ENCODE assay signal across 24 cellular contexts in genomic region chr1:70386121-70386520, GRCh38. TPM values are rescaled to one million over a fixed set of nuclear protein-coding genes. Genes with fewer than 3 reads are reported as not detected.
DNase-seq lines count a peak whose midpoint lies in the region; ATAC-seq, FAIRE-seq and TF ChIP-seq lines count a peak whose summit lies in the region.
"Had no signal": no experiment of that assay in that cellular context is flagged by ENCODE, and none has a peak within 500 bp of the region (broad histone marks: within the 10 kb centered on the region; RNA-seq: fewer than 3 reads in every experiment).

No MANE protein-coding gene starts in this region.

- peak overlapping the region; percentile 83 for H3K27ac ChIP-seq in PC-3 (ENCODE audit: low read length)
- no peak overlapping the region for H3K27ac ChIP-seq in keratinocyte (ENCODE audit: control insufficient read depth, insufficient read depth, low read length)
- H3K27ac ChIP-seq in kidney (ENCODE audit: low read depth in 2 of 2, low read length in 2 of 2) = no peak overlapping the region
- H3K27ac ChIP-seq: BLaER1 had no signal

- DNase-seq in DMS53 treated with DMSO at 0.1 percent for 48 hours (lab: John Stamatoyannopoulos, UW; ENCODE audit: unreplicated experiment) (peak; percentile 52), PC-3 (peak; percentile 87), keratinocyte (ENCODE audit: low read depth, low spot score) (no peak), medulla oblongata (ENCODE audit: extremely low spot score) (no peak), kidney (no peak)
- DNase-seq in activated CD4-positive, alpha-beta T cell treated with anti-CD3 and anti-CD28 coated beads for 4 hours = no peak
- DNase-seq: 8988T; ACHN; BE2C; C1 segment of cervical spinal cord; CD4-positive, alpha-beta memory T cell; CD4-positive, CD25-positive, alpha-beta regulatory T cell; CD8-positive, alpha-beta memory T cell; COR-L47; DMS 273 treated with DMSO at 0.1 percent for 48 hours; DMS153; DMS79; DND-41; EL; GF-D8 had no signal

- no peaks in the 10 kb centered on the region for H3F3A ChIP-seq in PC-3 (ENCODE audit: low read length, unreplicated experiment)

- no peaks in the 10 kb centered on the region for H3K27me3 ChIP-seq in PC-3 (ENCODE audit: low read length)
- no peaks in the 10 kb centered on the region for H3K27me3 ChIP-seq in keratinocyte (ENCODE audit: control insufficient read depth, extremely low read depth, insufficient read depth, low read length)
- H3K27me3 ChIP-seq: BE2C, BLaER1 had no signal

- H3K4me3 ChIP-seq in PC-3 (ENCODE audit: low read length) (no peak overlapping the region), keratinocyte (ENCODE audit: control insufficient read depth in 2 of 3, extremely low read depth in 1 of 3, insufficient read depth in 2 of 3, low read depth in 1 of 3, low read length in 3 of 3) (no peak overlapping the region), kidney (ENCODE audit: low read length in 2 of 2) (no peak overlapping the region)
- H3K4me3 ChIP-seq: BLaER1 had no signal

- H2AFZ ChIP-seq in PC-3 (ENCODE audit: low read length) (no peak overlapping the region), keratinocyte (ENCODE audit: control insufficient read depth, low read length) (no peak overlapping the region)

- peak; percentile 82 for ATAC-seq in PC-3
- no peak for ATAC-seq in HG03439 (IDR thresholded peaks at IDR 0.05; ENCODE audit: unreplicated experiment)

- H3K4me2 ChIP-seq in PC-3 (ENCODE audit: low read length) (peak overlapping the region; percentile 52), keratinocyte (ENCODE audit: control insufficient read depth, extremely low read depth, insufficient read depth, low read depth, low read length) (no peak overlapping the region)
- H3K4me2 ChIP-seq: BLaER1 had no signal

- H3K9me1 ChIP-seq in keratinocyte (ENCODE audit: control insufficient read depth, extremely low read depth, insufficient read depth, low read length) = no peaks in the 10 kb centered on the region

- CTCF ChIA-PET in PC-3 (lab: Charles Lee) = no interaction called here

- POLR2A ChIA-PET in PC-3 (lab: Charles Lee; ENCODE audit: unreplicated experiment) = no interaction called here

- H3K9ac ChIP-seq in PC-3 (ENCODE audit: low read length) (peak overlapping the region; percentile 45; the same call in 1 of the 2 replicates), keratinocyte (ENCODE audit: control insufficient read depth, extremely low read depth, insufficient read depth, low read length) (no peak overlapping the region), kidney (ENCODE audit: low read length in 2 of 2) (no peak overlapping the region)
- H3K9ac ChIP-seq: BLaER1 had no signal

- H3K79me2 ChIP-seq in PC-3 (ENCODE audit: low read length) (no peaks in the 10 kb centered on the region), keratinocyte (ENCODE audit: control insufficient read depth, insufficient read depth, low read length) (no peaks in the 10 kb centered on the region)

- BruUV-seq in PC-3 (replicated peaks; lab: Mats Ljungman, UMichigan) = no TSS peak

- H3K9me3 ChIP-seq in PC-3 (ENCODE audit: low read length) (no peaks in the 10 kb centered on the region), keratinocyte (ENCODE audit: control insufficient read depth, low read depth, low read length) (no peaks in the 10 kb centered on the region), kidney (ENCODE audit: control insufficient read depth in 1 of 2, low read length in 2 of 2) (no peaks in the 10 kb centered on the region)
- H3K9me3 ChIP-seq: BE2C, BLaER1 had no signal

- no peak for TF ChIP-seq CTCF in PC-3 (conservative IDR thresholded peaks at IDR 0.05; ENCODE audit: low read depth, low read length)
- TF ChIP-seq CTCF in keratinocyte (optimal IDR thresholded peaks at IDR 0.05 in 1 of 3, IDR thresholded peaks at IDR 0.05 in 1 of 3, conservative IDR thresholded peaks at IDR 0.05 in 1 of 3; ENCODE audit: extremely low read depth in 1 of 3, insufficient read depth in 2 of 3, low read length in 3 of 3) = no peak
- TF ChIP-seq CTCF in kidney (IDR thresholded peaks at IDR 0.05; ENCODE audit: borderline replicate concordance, extremely low read depth, insufficient read depth) = no peak

- no peaks in the 10 kb centered on the region for H3K9me2 ChIP-seq in PC-3 (replicated peaks; ENCODE audit: low read length)

- intact Hi-C loops in PC-3 (cut with micrococcal nuclease) (loop anchor here (2.0 kb wide), 2 partner anchors 27 to 43 kb away; no protein-coding TSS in a partner anchor), kidney (cut with DNase I) (no loop called here)

- H3K36me3 ChIP-seq in PC-3 (ENCODE audit: low read depth, low read length) (no peaks in the 10 kb centered on the region), keratinocyte (ENCODE audit: control insufficient read depth in 2 of 2, extremely low read depth in 1 of 2, insufficient read depth in 2 of 2, low read length in 2 of 2) (no peaks in the 10 kb centered on the region), kidney (ENCODE audit: control insufficient read depth in 1 of 2, insufficient read depth in 2 of 2, low read length in 2 of 2) (no peaks in the 10 kb centered on the region)
- H3K36me3 ChIP-seq: BE2C, BLaER1 had no signal

- H4K20me1 ChIP-seq in PC-3 (ENCODE audit: low read length) (no peaks in the 10 kb centered on the region), keratinocyte (ENCODE audit: control insufficient read depth, extremely low read depth, insufficient read depth, low read length) (no peaks in the 10 kb centered on the region)
- H4K20me1 ChIP-seq: BLaER1 had no signal

- FAIRE-seq in keratinocyte (lab: Jason Lieb, UNC) (peak; percentile 36), kidney (lab: Jason Lieb, UNC) (no peak)
- FAIRE-seq: GM12891, GM19239 had no signal

- H3K4me1 ChIP-seq in PC-3 (ENCODE audit: insufficient read depth, low read length) (peaks cover 23% of the 10 kb centered on the region), keratinocyte (ENCODE audit: control insufficient read depth, extremely low read depth, insufficient read depth, low read length) (no peaks in the 10 kb centered on the region), kidney (ENCODE audit: control insufficient read depth in 1 of 2, insufficient read depth in 1 of 2, low read depth in 1 of 2, low read length in 2 of 2) (peaks cover 0 to 7% of the 10 kb centered on the region in 2 donors)
- H3K4me1 ChIP-seq: BE2C had no signal

- dilution Hi-C loops in keratinocyte (cut with MboI; ENCODE audit: extremely low pct_ligation_motif_present, low sequenced_read_pairs) = no loop called here

RNA-seq across cellular contexts. Expression of gene CTH, which starts 24.9 kb away (rescaled TPM):
- total RNA-seq in PC-3 (2014; rRNA removed) = 8.5 and 13.2 TPM in 2 replicates
- polyA plus RNA-seq in keratinocyte = 3.8 to 5.0 TPM (median 4.4 TPM) in 3 replicates
- polyA plus RNA-seq in keratinocyte (2011; ENCODE audit: low read depth) = 3.0 TPM
- 2.8 and 6.1 TPM in 2 replicates for polyA plus RNA-seq in keratinocyte (2011; cell fraction: cytosol; rRNA removed)
- polyA plus RNA-seq in keratinocyte (2011; cell fraction: nucleus; rRNA removed) = 4.8 and 6.3 TPM in 2 replicates
- polyA plus RNA-seq in keratinocyte (2012; ENCODE audit: low replicate concordance) = 2.9 and 7.3 TPM in 2 replicates
- polyA minus RNA-seq in keratinocyte = 1.9 to 4.3 TPM (median 4.0 TPM) in 3 replicates
- 6.9 TPM for polyA minus RNA-seq in keratinocyte (2011; cell fraction: cytosol; rRNA and poly(A)+ RNA removed)
- 5.0 and 6.0 TPM in 2 replicates for polyA minus RNA-seq in keratinocyte (2011; cell fraction: nucleus; rRNA and poly(A)+ RNA removed)
- total RNA-seq in kidney = 6.5 TPM
- polyA plus RNA-seq in kidney (ENCODE audit: insufficient read depth, low read depth, low replicate concordance) = 7.5 TPM

RNA-seq across cellular contexts. Expression of gene ANKRD13C, which starts 31.6 kb away (rescaled TPM):
- total RNA-seq in PC-3 (2014; rRNA removed) = 38.0 and 41.5 TPM in 2 replicates
- 7.8 to 13.4 TPM (median 8.8 TPM) in 3 replicates for polyA plus RNA-seq in keratinocyte
- polyA plus RNA-seq in keratinocyte (2011; ENCODE audit: low read depth) = 10.0 TPM
- polyA plus RNA-seq in keratinocyte (2011; cell fraction: cytosol; rRNA removed) = 7.9 and 11.8 TPM in 2 replicates
- polyA plus RNA-seq in keratinocyte (2011; cell fraction: nucleus; rRNA removed) = 7.7 and 10.8 TPM in 2 replicates
- 9.1 and 9.7 TPM in 2 replicates for polyA plus RNA-seq in keratinocyte (2012; ENCODE audit: low replicate concordance)
- polyA minus RNA-seq in keratinocyte = 2.0 to 10.2 TPM (median 5.7 TPM) in 3 replicates
- 22.8 TPM for polyA minus RNA-seq in keratinocyte (2011; cell fraction: cytosol; rRNA and poly(A)+ RNA removed)
- 14.4 and 19.1 TPM in 2 replicates for polyA minus RNA-seq in keratinocyte (2011; cell fraction: nucleus; rRNA and poly(A)+ RNA removed)
- 23.4 TPM for total RNA-seq in kidney
- 8.4 TPM for polyA plus RNA-seq in kidney (ENCODE audit: insufficient read depth, low read depth, low replicate concordance)

Comparison
In these comparisons a context has a peak if more than half of its experiments do, and no peak if none do; other contexts are left out.
1. DNase-seq: peak in DMS53 treated with DMSO at 0.1 percent for 48 hours (single experiment) and PC-3 (single experiment); none in keratinocyte (single experiment), medulla oblongata (single experiment), kidney (single experiment) and activated CD4-positive, alpha-beta T cell treated with anti-CD3 and anti-CD28 coated beads for 4 hours (0 of 2).